17 cellular contexts compared by ENCODE assay signal in the genomic region with DNA sequence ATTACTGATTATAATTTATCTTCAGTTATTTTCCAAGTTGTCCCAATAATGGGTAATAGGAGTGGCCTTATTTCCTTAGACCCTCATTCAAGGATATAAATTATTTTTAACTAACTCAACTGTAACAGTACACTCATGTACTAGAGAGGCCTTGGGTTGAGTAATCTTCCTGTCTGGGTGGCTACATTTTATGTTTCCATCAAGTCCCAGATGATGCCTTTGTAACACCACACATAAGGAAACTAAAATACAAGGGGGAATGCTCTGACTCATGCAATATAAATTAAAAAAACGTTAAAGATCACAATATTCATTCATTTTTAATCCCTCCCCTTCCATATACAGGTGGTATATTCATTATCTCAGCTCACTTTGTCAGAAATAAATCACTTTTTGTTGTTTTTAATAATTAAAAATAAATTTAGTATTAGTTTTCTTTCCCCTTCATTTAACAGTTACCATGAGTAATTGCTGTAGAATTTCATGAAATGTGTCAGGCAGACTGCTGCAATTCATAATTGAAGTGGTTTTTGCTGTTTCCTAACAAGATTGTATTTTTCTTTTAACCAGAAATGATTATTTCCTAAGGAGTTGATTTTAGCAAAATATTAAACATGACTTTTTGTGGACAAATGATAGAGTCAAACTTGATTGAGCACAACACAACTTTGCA.
DNase-seq lines count a peak whose midpoint lies in the region; ATAC-seq, FAIRE-seq and TF ChIP-seq lines count a peak whose summit lies in the region.
"Had no signal": no experiment of that assay in that cellular context is flagged by ENCODE, and none has a peak within 500 bp of the region (broad histone marks: within the 10 kb centered on the region; RNA-seq: fewer than 3 reads in every experiment).

No MANE protein-coding gene starts in this region.

- no peak overlapping the region for H2AK5ac ChIP-seq in neuronal stem cell (ENCODE audit: low read depth, low read length)

- DNase-seq in AG09309 (ENCODE audit: low read depth): peak; percentile 64
- DNase-seq in HTR-8/SVneo (ENCODE audit: insufficient read length, low spot score): peak; percentile 90
- DNase-seq in chondrocyte (ENCODE audit: low spot score): no peak
- DNase-seq in left kidney (ENCODE audit: low read depth, low spot score): peak; percentile 75
- DNase-seq in neuronal stem cell (ENCODE audit: low spot score): no peak
- no peak for DNase-seq in NCI-H2171 treated with DMSO at 0.1 percent for 48 hours (lab: John Stamatoyannopoulos, UW)
- DNase-seq in dorsolateral prefrontal cortex: no peak
- DNase-seq: activated CD8-positive, alpha-beta T cell treated with anti-CD3 and anti-CD28 coated beads, Interleukin-2, amount 10 ng/mL, durations not matched to agents 7 days and 5 days; activated naive CD4-positive, alpha-beta T cell; CD4-positive, alpha-beta memory T cell; KBM-7; NCI-H2107; PC-9; stimulated activated CD8-positive, alpha-beta memory T cell treated with anti-CD3 and anti-CD28 coated beads, Interleukin-4, amount 100 ng/mL, for 48 hours had no signal

- peaks cover 22% of the 10 kb centered on the region for H3K4me1 Mint-ChIP-seq in chondrocyte (ENCODE audit: low read depth)
- H3K4me1 Mint-ChIP-seq: CD4-positive, alpha-beta memory T cell had no signal

- no peak overlapping the region for H3K14ac ChIP-seq in neuronal stem cell (ENCODE audit: low read length)

- no peak overlapping the region for H4K91ac ChIP-seq in neuronal stem cell (ENCODE audit: low read depth, low read length, poor library complexity)

- no peak overlapping the region for H2BK12ac ChIP-seq in neuronal stem cell (ENCODE audit: low read length)

- H3K4me1 ChIP-seq in neuronal stem cell (ENCODE audit: control insufficient read depth in 2 of 2, insufficient read depth in 1 of 2, low read depth in 1 of 2, low read length in 2 of 2): no peaks in the 10 kb centered on the region

- H3K79me1 ChIP-seq in neuronal stem cell (ENCODE audit: low read depth, low read length): no peaks in the 10 kb centered on the region

- no peak overlapping the region for H2AFZ ChIP-seq in neuronal stem cell (ENCODE audit: low read length)
- H2AFZ ChIP-seq: PC-9 had no signal

- H3K27me3 Mint-ChIP-seq in chondrocyte (ENCODE audit: low read depth): no peaks in the 10 kb centered on the region
- H3K27me3 Mint-ChIP-seq: CD4-positive, alpha-beta memory T cell; natural killer cell treated with Interleukin-12 subunit alpha and Interleukin-12 subunit beta and Interleukin-15 and Interleukin-18, amount 100 ng/mL, for 72 hours had no signal

- TF ChIP-seq CTCF in AG09309 (IDR thresholded peaks at IDR 0.05; ENCODE audit: control insufficient read depth, insufficient read depth, low read depth, low read length, missing control alignments) (no peak), chondrocyte (IDR thresholded peaks at IDR 0.05) (no peak), dorsolateral prefrontal cortex (IDR thresholded peaks at IDR 0.05 in 54 of 56, conservative IDR thresholded peaks at IDR 0.05 in 2 of 56; ENCODE audit: low read depth in 1 of 56, partially characterized antibody in 56 of 56) (no peak)

- no peak overlapping the region for H3K4me2 ChIP-seq in neuronal stem cell (ENCODE audit: insufficient read depth, low read length, poor library complexity, severe bottlenecking)
- H3K4me2 ChIP-seq: PC-9 had no signal

- no peak overlapping the region for H3K4me3 Mint-ChIP-seq in chondrocyte (ENCODE audit: unreplicated experiment)
- H3K4me3 Mint-ChIP-seq: activated CD8-positive, alpha-beta T cell treated with anti-CD3 and anti-CD28 coated beads, Interleukin-2, amount 10 ng/mL, durations not matched to agents 7 days and 5 days; CD4-positive, alpha-beta memory T cell; natural killer cell treated with Interleukin-12 subunit alpha and Interleukin-12 subunit beta and Interleukin-15 and Interleukin-18, amount 100 ng/mL, for 72 hours; T-helper 2 cell treated with Interferon-gamma antibody and Interleukin-4, amounts not matched to agents 5 μg/mL and 100 μg/mL, for 36 hours had no signal

- no peak overlapping the region for H2BK120ac ChIP-seq in neuronal stem cell (ENCODE audit: low read depth, low read length)

- peaks cover 3 to 6% of the 10 kb centered on the region in 2 donors for H3K9me3 ChIP-seq in neuronal stem cell (replicated peaks in 1 of 2; ENCODE audit: control insufficient read depth in 2 of 2, insufficient read depth in 1 of 2, low read depth in 1 of 2, low read length in 2 of 2)

- H3K27ac Mint-ChIP-seq in chondrocyte (ENCODE audit: unreplicated experiment): peak overlapping the region; percentile 20
- H3K27ac Mint-ChIP-seq: activated CD8-positive, alpha-beta T cell treated with anti-CD3 and anti-CD28 coated beads, Interleukin-2, amount 10 ng/mL, durations not matched to agents 7 days and 5 days; CD4-positive, alpha-beta memory T cell; natural killer cell treated with Interleukin-12 subunit alpha and Interleukin-12 subunit beta and Interleukin-15 and Interleukin-18, amount 100 ng/mL, for 72 hours; T-helper 2 cell treated with Interferon-gamma antibody and Interleukin-4, amounts not matched to agents 5 μg/mL and 100 μg/mL, for 36 hours had no signal

- peaks cover 12% of the 10 kb centered on the region for H3K9me3 Mint-ChIP-seq in chondrocyte (ENCODE audit: low read depth)

- no peak overlapping the region for H3K18ac ChIP-seq in neuronal stem cell (ENCODE audit: low read length)

- no peak overlapping the region for H3K9ac ChIP-seq in neuronal stem cell (ENCODE audit: low read depth, low read length, poor library complexity)

- no peak overlapping the region for H3K4me3 ChIP-seq in AG09309 (ENCODE audit: control insufficient read depth, low read depth, low read length)
- no peak overlapping the region for H3K4me3 ChIP-seq in neuronal stem cell (ENCODE audit: low read length in 2 of 2)
- H3K4me3 ChIP-seq in dorsolateral prefrontal cortex: no peak overlapping the region
- H3K4me3 ChIP-seq: PC-9 had no signal

- H3K23ac ChIP-seq in neuronal stem cell (ENCODE audit: low read depth, low read length, poor library complexity): no peak overlapping the region

- H4K8ac ChIP-seq in neuronal stem cell (ENCODE audit: low read depth, low read length): no peak overlapping the region

- intact Hi-C loops in dorsolateral prefrontal cortex (cut with DNase I): no loop called here

- no peak overlapping the region for H3K4ac ChIP-seq in neuronal stem cell (ENCODE audit: low read length)

- no peak for ATAC-seq in HG03175 (IDR thresholded peaks at IDR 0.05; ENCODE audit: unreplicated experiment)
- ATAC-seq: activated CD8-positive, alpha-beta T cell treated with anti-CD3 and anti-CD28 coated beads, Interleukin-2, amount 10 ng/mL, durations not matched to agents 7 days and 5 days; natural killer cell treated with Interleukin-12 subunit alpha and Interleukin-12 subunit beta and Interleukin-15 and Interleukin-18, amount 100 ng/mL, for 72 hours had no signal

- H3K36me3 ChIP-seq in neuronal stem cell (replicated peaks in 1 of 2; ENCODE audit: control insufficient read depth in 2 of 2, insufficient read depth in 2 of 2, low read length in 2 of 2): no peaks in the 10 kb centered on the region

- no peaks in the 10 kb centered on the region for H3K27me3 ChIP-seq in neuronal stem cell (ENCODE audit: control insufficient read depth in 3 of 3, insufficient read depth in 3 of 3, low read depth in 1 of 3, low read length in 3 of 3)
- no peaks in the 10 kb centered on the region for H3K27me3 ChIP-seq in dorsolateral prefrontal cortex

- FAIRE-seq in HTR-8/SVneo (lab: Jason Lieb, UNC): peak; percentile 16

- H3K36me3 Mint-ChIP-seq in chondrocyte (ENCODE audit: low read depth): peaks cover 1% of the 10 kb centered on the region
- H3K36me3 Mint-ChIP-seq: CD4-positive, alpha-beta memory T cell had no signal

- no CpG with 5 or more reads among the region's 1 CpG for WGBS in neuronal stem cell (ENCODE audit: extremely low coverage in 2 of 2, insufficient read length in 2 of 2, insufficient replicate concordance in 1 of 2), 2 donors

- no peak overlapping the region for H2BK5ac ChIP-seq in neuronal stem cell (ENCODE audit: low read length)

- H3K27ac ChIP-seq in neuronal stem cell (replicated peaks; ENCODE audit: low read length): no peak overlapping the region
- H3K27ac ChIP-seq in dorsolateral prefrontal cortex: no peak overlapping the region
- H3K27ac ChIP-seq: PC-9 had no signal

- H2BK15ac ChIP-seq in neuronal stem cell (ENCODE audit: low read length): no peak overlapping the region

Comparison
In these comparisons a context has a peak if more than half of its experiments do, and no peak if none do; other contexts are left out.
1. DNase-seq: peak in AG09309 (single experiment), HTR-8/SVneo (single experiment) and left kidney (single experiment); none in chondrocyte (single experiment), neuronal stem cell (single experiment), NCI-H2171 treated with DMSO at 0.1 percent for 48 hours (single experiment) and dorsolateral prefrontal cortex (0 of 10).